Comparison of ENCODE assay signal across 24 cellular contexts in genomic region chr7:24291271-24291670, GRCh38. TPM values are rescaled to one million over a fixed set of nuclear protein-coding genes. Genes with fewer than 3 reads are reported as not detected.
"Had no signal": no experiment of that assay in that cellular context is flagged by ENCODE, and none has a peak within 500 bp of the region (broad histone marks: within the 10 kb centered on the region; RNA-seq: fewer than 3 reads in every experiment).

No MANE protein-coding gene starts in this region.

- H3K4me3 ChIP-seq: coronary artery, heart left ventricle, left ventricle myocardium inferior, lower lobe of right lung, neural progenitor cell, pancreas, stomach, uterus had no signal

- H3K4me2 ChIP-seq: neural progenitor cell had no signal

- H3K4me1 ChIP-seq: heart left ventricle, left ventricle myocardium inferior, lower lobe of right lung, neural progenitor cell, pancreas, stomach, uterus had no signal

- H3K9ac ChIP-seq: neural progenitor cell had no signal

- H3K36me3 ChIP-seq: heart left ventricle, left ventricle myocardium inferior, lower lobe of right lung, neural progenitor cell, pancreas, stomach, uterus had no signal

- H2AFZ ChIP-seq: neural progenitor cell had no signal

- H3K9me3 ChIP-seq: heart left ventricle, left ventricle myocardium inferior, lower lobe of right lung, pancreas, stomach, uterus had no signal

- H3K27ac ChIP-seq: coronary artery, heart left ventricle, left ventricle myocardium inferior, lower lobe of right lung, neural progenitor cell, pancreas, stomach, uterus had no signal

- ATAC-seq: heart left ventricle; natural killer cell treated with Interleukin-12 subunit alpha and Interleukin-12 subunit beta and Interleukin-15 and Interleukin-18, amount 100 ng/mL, for 72 hours; pancreas; right cardiac atrium had no signal

- DNase-seq: effector CD4-positive, alpha-beta T cell; endodermal cell; heart left ventricle; hippocampal formation; left ventricle myocardium inferior; lower lobe of right lung; midbrain; occipital lobe; pancreas; right cardiac atrium; small intestine; stimulated activated CD4-positive, alpha-beta T cell treated with anti-CD3 and anti-CD28 coated beads, Interleukin-12 subunit alpha, Interleukin-12 subunit beta, amount 100 ng/mL, for 4 hours; stimulated activated naive CD4-positive, alpha-beta T cell; stomach; substantia nigra; uterus had no signal

RNA-seq across cellular contexts. Expression of gene NPY, which starts 7.3 kb away (rescaled TPM):
- total RNA-seq: dermis microvascular lymphatic vessel endothelial cell; endodermal cell; endothelial cell of umbilical vein; fibroblast of lung; glomerular endothelial cell; heart left ventricle; left ventricle myocardium inferior; lower lobe of right lung; natural killer cell treated with Interleukin-12 subunit alpha and Interleukin-12 subunit beta and Interleukin-15 and Interleukin-18, amount 100 ng/mL, for 72 hours; progenitor cell of endocrine pancreas; right cardiac atrium had no signal
- polyA plus RNA-seq: endothelial cell of umbilical vein, fibroblast of lung had no signal
